33 cellular contexts compared by ENCODE assay signal in genomic region chrX:104008831-104009230, GRCh38. TPM values are rescaled to one million over a fixed set of nuclear protein-coding genes. Genes with fewer than 3 reads are reported as not detected.
"Had no signal": no experiment of that assay in that cellular context is flagged by ENCODE, and none has a peak within 500 bp of the region (broad histone marks: within the 10 kb centered on the region; RNA-seq: fewer than 3 reads in every experiment).

No MANE protein-coding gene starts in this region.

- H3K27me3 ChIP-seq: testis, thyroid gland, tibial artery, transverse colon, upper lobe of left lung, upper lobe of right lung, uterus, vagina had no signal

- H3K27ac Mint-ChIP-seq: stimulated activated effector memory CD8-positive, alpha-beta T cell treated with anti-CD3 and anti-CD28 coated beads, Interleukin-12 subunit alpha, Interleukin-12 subunit beta, amount 100 ng/mL, for 72 hours; stimulated activated memory B cell treated with anti-CD40 and anti-IgM and Interleukin-4, amounts not matched to agents 10 μg/mL and 1 μg/mL and 100 μg/mL, for 72 hours; stimulated activated naive B cell treated with anti-CD40 and anti-IgM and Interleukin-4, amounts not matched to agents 10 μg/mL and 1 μg/mL and 100 μg/mL, for 72 hours; stimulated activated naive CD8-positive, alpha-beta T cell treated with anti-CD3 and anti-CD28 coated beads, Interleukin-15, amount 100 ng/mL, for 72 hours; stimulated activated naive CD8-positive, alpha-beta T cell treated with anti-CD3 and anti-CD28 coated beads, Interleukin-15, Interleukin-2, amounts not matched to agents 100 ng/mL and 50 ng/mL, for 24 hours; type B pancreatic cell had no signal

- H3K4me1 Mint-ChIP-seq: stimulated activated effector memory CD8-positive, alpha-beta T cell treated with anti-CD3 and anti-CD28 coated beads, Interleukin-12 subunit alpha, Interleukin-12 subunit beta, amount 100 ng/mL, for 72 hours; stimulated activated memory B cell treated with anti-CD40 and anti-IgM and Interleukin-4, amounts not matched to agents 10 μg/mL and 1 μg/mL and 100 μg/mL, for 72 hours; stimulated activated naive B cell treated with anti-CD40 and anti-IgM and Interleukin-4, amounts not matched to agents 10 μg/mL and 1 μg/mL and 100 μg/mL, for 72 hours; stimulated activated naive CD8-positive, alpha-beta T cell treated with anti-CD3 and anti-CD28 coated beads, Interleukin-15, amount 100 ng/mL, for 72 hours had no signal

- H3K27me3 Mint-ChIP-seq: stimulated activated memory B cell treated with anti-CD40 and anti-IgM and Interleukin-4, amounts not matched to agents 10 μg/mL and 1 μg/mL and 100 μg/mL, for 72 hours; stimulated activated naive CD8-positive, alpha-beta T cell treated with anti-CD3 and anti-CD28 coated beads, Interleukin-15, Interleukin-2, amounts not matched to agents 100 ng/mL and 50 ng/mL, for 24 hours; type B pancreatic cell had no signal

- H3K4me1 ChIP-seq: stomach, suprapubic skin, testis, thyroid gland, tibial artery, tibial nerve, transverse colon, upper lobe of left lung, upper lobe of right lung, uterus, vagina had no signal

- H3K4me3 ChIP-seq: stomach, suprapubic skin, testis, thoracic aorta, thyroid gland, tibial artery, tibial nerve, transverse colon, upper lobe of left lung, upper lobe of right lung, uterus, vagina had no signal

- ATAC-seq: stimulated activated effector memory CD8-positive, alpha-beta T cell treated with anti-CD3 and anti-CD28 coated beads, Interleukin-12 subunit alpha, Interleukin-12 subunit beta, amount 100 ng/mL, for 72 hours; stimulated activated memory B cell treated with anti-CD40 and anti-IgM and Interleukin-4, amounts not matched to agents 10 μg/mL and 1 μg/mL and 100 μg/mL, for 72 hours; stimulated activated naive B cell treated with anti-CD40 and anti-IgM and Interleukin-4, amounts not matched to agents 10 μg/mL and 1 μg/mL and 100 μg/mL, for 72 hours; stimulated activated naive CD8-positive, alpha-beta T cell treated with anti-CD3 and anti-CD28 coated beads, Interleukin-15, amount 100 ng/mL, for 72 hours; stimulated activated naive CD8-positive, alpha-beta T cell treated with anti-CD3 and anti-CD28 coated beads, Interleukin-15, Interleukin-2, amounts not matched to agents 100 U/mL and 50 U/mL, for 24 hours; upper lobe of right lung had no signal

- H3K4me3 Mint-ChIP-seq: stimulated activated effector memory CD8-positive, alpha-beta T cell treated with anti-CD3 and anti-CD28 coated beads, Interleukin-12 subunit alpha, Interleukin-12 subunit beta, amount 100 ng/mL, for 72 hours; stimulated activated memory B cell treated with anti-CD40 and anti-IgM and Interleukin-4, amounts not matched to agents 10 μg/mL and 1 μg/mL and 100 μg/mL, for 72 hours; stimulated activated naive B cell treated with anti-CD40 and anti-IgM and Interleukin-4, amounts not matched to agents 10 μg/mL and 1 μg/mL and 100 μg/mL, for 72 hours; stimulated activated naive CD8-positive, alpha-beta T cell treated with anti-CD3 and anti-CD28 coated beads, Interleukin-15, amount 100 ng/mL, for 72 hours; stimulated activated naive CD8-positive, alpha-beta T cell treated with anti-CD3 and anti-CD28 coated beads, Interleukin-15, Interleukin-2, amounts not matched to agents 100 ng/mL and 50 ng/mL, for 24 hours; type B pancreatic cell had no signal

- H3K9me3 ChIP-seq: suprapubic skin, testis, thoracic aorta, thyroid gland, tibial artery, transverse colon, upper lobe of left lung, upper lobe of right lung, uterus, vagina had no signal

- H3K36me3 ChIP-seq: stomach, suprapubic skin, thoracic aorta, thyroid gland, tibial artery, tibial nerve, transverse colon, upper lobe of left lung, upper lobe of right lung, uterus, vagina had no signal

- H3K27ac ChIP-seq: stomach, suprapubic skin, testis, thoracic aorta, thyroid gland, tibial artery, tibial nerve, transverse colon, upper lobe of left lung, upper lobe of right lung, uterus, vagina had no signal

- FAIRE-seq: urothelium cell line had no signal

- H3K9me3 Mint-ChIP-seq: stimulated activated effector memory CD8-positive, alpha-beta T cell treated with anti-CD3 and anti-CD28 coated beads, Interleukin-12 subunit alpha, Interleukin-12 subunit beta, amount 100 ng/mL, for 72 hours; stimulated activated memory B cell treated with anti-CD40 and anti-IgM and Interleukin-4, amounts not matched to agents 10 μg/mL and 1 μg/mL and 100 μg/mL, for 72 hours; stimulated activated naive CD8-positive, alpha-beta T cell treated with anti-CD3 and anti-CD28 coated beads, Interleukin-15, amount 100 ng/mL, for 72 hours; stimulated activated naive CD8-positive, alpha-beta T cell treated with anti-CD3 and anti-CD28 coated beads, Interleukin-15, Interleukin-2, amounts not matched to agents 100 ng/mL and 50 ng/mL, for 24 hours; type B pancreatic cell had no signal

- H3K36me3 Mint-ChIP-seq: stimulated activated effector memory CD8-positive, alpha-beta T cell treated with anti-CD3 and anti-CD28 coated beads, Interleukin-12 subunit alpha, Interleukin-12 subunit beta, amount 100 ng/mL, for 72 hours; stimulated activated memory B cell treated with anti-CD40 and anti-IgM and Interleukin-4, amounts not matched to agents 10 μg/mL and 1 μg/mL and 100 μg/mL, for 72 hours; stimulated activated naive B cell treated with anti-CD40 and anti-IgM and Interleukin-4, amounts not matched to agents 10 μg/mL and 1 μg/mL and 100 μg/mL, for 72 hours; type B pancreatic cell had no signal

- DNase-seq: stimulated activated CD4-positive, alpha-beta T cell treated with anti-CD3 and anti-CD28 coated beads, Interleukin-2, amount 100 ng/mL, for 48 hours; stimulated activated CD4-positive, alpha-beta T cell treated with anti-CD3 and anti-CD28 coated beads, Interleukin-4, amount 100 ng/mL, for 1 hour; stimulated activated CD4-positive, alpha-beta T cell treated with anti-CD3 and anti-CD28 coated beads, Interleukin-4, amount 100 ng/mL, for 24 hours; stimulated activated CD4-positive, alpha-beta T cell treated with anti-CD3 and anti-CD28 coated beads, Interleukin-4, amount 100 ng/mL, for 4 hours; stimulated activated CD8-positive, alpha-beta memory T cell treated with anti-CD3 and anti-CD28 coated beads, Interleukin-4, amount 100 ng/mL, for 48 hours; stimulated activated naive B cell treated with anti-CD40 and anti-IgM and Interleukin-4, amounts not matched to agents 10 μg/mL and 1 μg/mL and 100 μg/mL, for 72 hours; stimulated activated naive CD4-positive, alpha-beta T cell; stimulated activated naive CD4-positive, alpha-beta T cell treated with Interleukin-2 at 50 U/mL for 16 hours; stimulated activated naive CD8-positive, alpha-beta T cell treated with anti-CD3 and anti-CD28 coated beads, Interleukin-15, amount 100 ng/mL, for 72 hours; stimulated activated naive CD8-positive, alpha-beta T cell treated with anti-CD3 and anti-CD28 coated beads, Interleukin-15, Interleukin-2, amounts not matched to agents 100 U/mL and 50 U/mL, for 24 hours; stomach; substantia nigra; testis; thyroid gland; tibial artery; transverse colon; upper lobe of left lung; upper lobe of right lung; uterus had no signal

RNA-seq across cellular contexts. Expression of gene H2BW1, which starts 4.7 kb away (rescaled TPM):
- total RNA-seq: stomach, subcutaneous adipose tissue, suprapubic skin, temporal lobe, thoracic aorta, thyroid gland, tibial nerve, transverse colon, upper lobe of left lung, upper lobe of right lung, ureter, urinary bladder, uterus, vagina had no signal
- polyA plus RNA-seq: stomach, thymus, urinary bladder had no signal

RNA-seq across cellular contexts. Expression of gene H2BW2, which starts 30.9 kb away (rescaled TPM):
- total RNA-seq: stomach, subcutaneous adipose tissue, suprapubic skin, temporal lobe, thoracic aorta, thyroid gland, tibial nerve, transverse colon, upper lobe of left lung, upper lobe of right lung, urinary bladder, uterus, vagina had no signal
- polyA plus RNA-seq: stomach, thymus, urinary bladder had no signal
